9 cellular contexts compared by ENCODE assay signal in the genomic region with DNA sequence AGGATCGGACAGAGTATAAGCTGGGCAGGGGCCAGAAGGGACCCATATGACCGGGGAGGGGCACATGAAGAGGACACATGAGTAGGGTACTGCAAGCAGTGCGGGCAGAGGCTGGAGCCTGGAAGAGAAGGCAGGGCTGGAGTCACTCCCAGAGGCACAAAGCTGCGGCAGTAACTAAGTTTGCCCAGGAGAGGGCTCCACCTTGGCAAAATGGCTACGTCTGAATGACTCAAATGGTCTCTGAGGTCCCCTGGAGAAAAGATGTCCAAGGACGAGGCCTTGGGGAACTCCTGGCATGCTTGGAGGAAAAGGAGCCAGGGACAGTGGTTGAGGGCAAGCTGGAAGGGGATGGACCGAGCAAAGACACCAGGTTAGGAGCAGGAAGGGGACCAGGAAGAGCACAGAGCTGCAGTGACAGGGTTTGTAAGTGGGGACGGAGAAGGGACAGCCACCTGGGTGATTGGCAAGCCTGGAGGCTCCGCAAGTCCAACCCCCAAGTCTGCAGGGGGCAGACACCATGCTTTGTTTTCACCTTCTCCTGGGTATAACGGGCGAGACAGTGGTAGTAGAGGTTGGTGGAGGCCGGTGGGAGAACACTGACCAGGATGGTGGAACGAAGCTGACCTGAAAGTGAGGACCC. TPM values are rescaled to one million over a fixed set of nuclear protein-coding genes. Genes with fewer than 3 reads are reported as not detected.
DNase-seq lines count a peak whose midpoint lies in the region; ATAC-seq, FAIRE-seq and TF ChIP-seq lines count a peak whose summit lies in the region.
"Had no signal": no experiment of that assay in that cellular context is flagged by ENCODE, and none has a peak within 500 bp of the region (broad histone marks: within the 10 kb centered on the region; RNA-seq: fewer than 3 reads in every experiment).

No MANE protein-coding gene starts in this region.

- intact Hi-C loops in A673 (cut with micrococcal nuclease; ENCODE audit: unreplicated experiment) (loop anchor here (1.0 to 2.0 kb wide), 2 partner anchors 170 to 298 kb away; no protein-coding TSS in a partner anchor), HepG2 (cut with micrococcal nuclease; ENCODE audit: unreplicated experiment) (no loop called here)

- no peak overlapping the region for H2AFZ ChIP-seq in HepG2 (ENCODE audit: low read length)

- DNase-seq in A673 (ENCODE audit: low spot score) = peak; percentile 80
- DNase-seq in NCI-H2171 (lab: John Stamatoyannopoulos, UW) = peak; percentile 10
- peak; percentile 38 for DNase-seq in activated CD4-positive, alpha-beta T cell treated with anti-CD3 and anti-CD28 coated beads for 1 hour
- peak; percentile 85 for DNase-seq in cerebellar cortex (ENCODE audit: low spot score)
- peak; percentile 48 for DNase-seq in HepG2 (ENCODE audit: low spot score)
- peak; percentile 31 to 53 (median 44) for DNase-seq in stimulated activated CD4-positive, alpha-beta T cell treated with anti-CD3 and anti-CD28 coated beads, TNF-alpha, amount 100 ng/mL, for 48 hours (ENCODE audit: low read depth in 3 of 3)

- peak; percentile 52 for ATAC-seq in GM18498 (IDR thresholded peaks at IDR 0.05; ENCODE audit: unreplicated experiment)
- ATAC-seq in HepG2 = peak; percentile 95
- no peak for ATAC-seq in HG03139 (IDR thresholded peaks at IDR 0.05; ENCODE audit: unreplicated experiment)

- TF ChIP-seq RAD21 in HepG2 (CRISPR knock-in tag; IDR thresholded peaks at IDR 0.05) = peak; percentile 67

- no peak for TF ChIP-seq POLR2A in HepG2 (IDR thresholded peaks at IDR 0.05; ENCODE audit: insufficient read depth in 1 of 2, low read depth in 2 of 2, low read length in 2 of 2)

- H3K9ac ChIP-seq in HepG2 (ENCODE audit: insufficient read depth, low read depth, low read length) = no peak overlapping the region

- H3K4me3 ChIP-seq in A673 (ENCODE audit: low read depth, low read length, poor library complexity, severe bottlenecking) (no peak overlapping the region), HepG2 (replicated peaks in 1 of 3; ENCODE audit: insufficient read depth in 1 of 3, low read depth in 2 of 3, low read length in 3 of 3) (peak overlapping the region in 1 of 3 experiments; percentile 18; a peak in 1 of 6 replicates)

- TF ChIP-seq CTCF in A673 (conservative IDR thresholded peaks at IDR 0.05; ENCODE audit: low read depth, low read length) (peak; percentile 85), HepG2 (CRISPR knock-in tag; IDR thresholded peaks at IDR 0.05) (peak; percentile 81)

- POLR2A ChIA-PET in A673 (lab: Charles Lee; ENCODE audit: low non-redundant PET) (no interaction called here), HepG2 (lab: Yijun Ruan, JAX) (no interaction called here)

- H3K9me3 ChIP-seq in A673 (ENCODE audit: low read depth, low read length, poor library complexity, severe bottlenecking) = no peaks in the 10 kb centered on the region
- no peaks in the 10 kb centered on the region for H3K9me3 ChIP-seq in HepG2 (ENCODE audit: low read length)

- no peak overlapping the region; the same call in 1 of the 2 replicates for H3K4me2 ChIP-seq in HepG2 (ENCODE audit: low read depth, low read length)

- no peaks in the 10 kb centered on the region for H3K79me2 ChIP-seq in HepG2 (ENCODE audit: insufficient read depth, low read length)

- H3K27ac ChIP-seq in A673 (ENCODE audit: low read depth, low read length, poor library complexity, severe bottlenecking) (no peak overlapping the region), HepG2 (ENCODE audit: extremely low read length, insufficient read depth, low read length) (no peak overlapping the region)

- 24% methylated on average over 13 of the region's 13 CpGs for WGBS in HepG2 (ENCODE audit: low lambda C conversion rate)

- BruUV-seq in A673 (replicated peaks; lab: Mats Ljungman, UMichigan) (no TSS peak), HepG2 (replicated peaks; lab: Mats Ljungman, UMichigan) (no TSS peak)

- in situ Hi-C loops in HepG2 (cut with HindIII; ENCODE audit: extremely low pct_ligation_motif_present, low pct_unique_long_range_greater_than_20kb) = no loop called here

- CTCF ChIA-PET in A673 (lab: Charles Lee) = interaction anchor here (0.5 to 1.5 kb wide), 4 partner anchors 24 to 298 kb away, joined by 3 to 9 read pairs (median 4); no protein-coding TSS in a partner anchor
- CTCF ChIA-PET in HepG2 (lab: Yijun Ruan, JAX; ENCODE audit: low intra/inter-chr PET ratio, low total read pairs) = interaction anchor here (0.9 to 1.4 kb wide), 4 partner anchors 170 to 298 kb away, joined by 3 to 8 read pairs (median 6); no protein-coding TSS in a partner anchor

- peak; percentile 79 for FAIRE-seq in HepG2 (lab: Jason Lieb, UNC)

- H4K20me1 ChIP-seq in HepG2 (ENCODE audit: insufficient read depth, low read length) = no peaks in the 10 kb centered on the region

- TF ChIP-seq EP300 in HepG2 (IDR thresholded peaks at IDR 0.05; ENCODE audit: low read depth in 2 of 2, low read length in 2 of 2) (no peak), HepG2 (CRISPR knock-in tag; IDR thresholded peaks at IDR 0.05; ENCODE audit: borderline replicate concordance) (no peak)

- peaks cover 6% of the 10 kb centered on the region for H3K4me1 ChIP-seq in A673 (ENCODE audit: insufficient read depth, low read length, poor library complexity, severe bottlenecking)
- H3K4me1 ChIP-seq in HepG2 (ENCODE audit: insufficient read depth, low read length) = no peaks in the 10 kb centered on the region

- H3K36me3 ChIP-seq in A673 (ENCODE audit: insufficient read depth, low read length, poor library complexity, severe bottlenecking) = no peaks in the 10 kb centered on the region
- H3K36me3 ChIP-seq in HepG2 (replicated peaks in 1 of 2; ENCODE audit: control insufficient read depth in 1 of 2, insufficient read depth in 2 of 2, low read length in 2 of 2) = no peaks in the 10 kb centered on the region

- H3K27me3 ChIP-seq in A673 (replicated peaks; ENCODE audit: insufficient read depth, low read depth, low read length, poor library complexity) (peaks cover 3% of the 10 kb centered on the region), HepG2 (ENCODE audit: control insufficient read depth in 1 of 2, insufficient read depth in 2 of 2, low read length in 2 of 2) (peaks cover 4 to 15% of the 10 kb centered on the region in 2 experiments; a peak in 3 of 5 replicates)

TF ChIP-seq in HepG2, 621 proteins besides CTCF, POLR2A, EP300 and RAD21 (continues in another document):
- TF ChIP-seq RBAK (CRISPR knock-in tag; IDR thresholded peaks at IDR 0.05) = no peak
- peak; percentile 77 for TF ChIP-seq SMC3 (IDR thresholded peaks at IDR 0.05; ENCODE audit: low read length)
- no peak for TF ChIP-seq ZSCAN21 (CRISPR knock-in tag; IDR thresholded peaks at IDR 0.05; ENCODE audit: borderline replicate concordance)
- TF ChIP-seq ZNF547 (CRISPR knock-in tag; IDR thresholded peaks at IDR 0.05) = no peak
- TF ChIP-seq PRMT3 (CRISPR knock-in tag; IDR thresholded peaks at IDR 0.05; ENCODE audit: borderline replicate concordance, low read depth) = no peak
- TF ChIP-seq, protein P1, sequence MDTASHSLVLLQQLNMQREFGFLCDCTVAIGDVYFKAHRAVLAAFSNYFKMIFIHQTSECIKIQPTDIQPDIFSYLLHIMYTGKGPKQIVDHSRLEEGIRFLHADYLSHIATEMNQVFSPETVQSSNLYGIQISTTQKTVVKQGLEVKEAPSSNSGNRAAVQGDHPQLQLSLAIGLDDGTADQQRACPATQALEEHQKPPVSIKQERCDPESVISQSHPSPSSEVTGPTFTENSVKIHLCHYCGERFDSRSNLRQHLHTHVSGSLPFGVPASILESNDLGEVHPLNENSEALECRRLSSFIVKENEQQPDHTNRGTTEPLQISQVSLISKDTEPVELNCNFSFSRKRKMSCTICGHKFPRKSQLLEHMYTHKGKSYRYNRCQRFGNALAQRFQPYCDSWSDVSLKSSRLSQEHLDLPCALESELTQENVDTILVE (CRISPR knock-in tag; IDR thresholded peaks at IDR 0.05) = 0 out of 2 replicates have a peak, but pooled peaks have one; percentile 34
- no peak for TF ChIP-seq CENPT (CRISPR knock-in tag; IDR thresholded peaks at IDR 0.05; ENCODE audit: low read depth)

RNA-seq across cellular contexts. Expression of a gene that starts 43.1 kb away (rescaled TPM):
- total RNA-seq in A673 (2021) (not detected in 2 replicates), HepG2 (2016; rRNA removed; fragmentation: Illumina TruSeq; extraction: Trizol) (not detected in 2 replicates)
- not detected in 2 replicates for total RNA-seq in HepG2 (2016; cell fraction: cytosol; rRNA removed; fragmentation: Illumina TruSeq; extraction: Trizol; ENCODE audit: low read depth)
- not detected in 2 replicates for total RNA-seq in HepG2 (2016; cell fraction: insoluble cytoplasmic fraction; rRNA removed; fragmentation: Illumina TruSeq; extraction: Trizol)
- not detected in 2 replicates for total RNA-seq in HepG2 (2016; cell fraction: membrane; rRNA removed; fragmentation: Illumina TruSeq; extraction: Trizol)
- not detected in 2 replicates for total RNA-seq in HepG2 (2016; cell fraction: nucleus; rRNA removed; fragmentation: Illumina TruSeq; extraction: Trizol)
- not detected in 2 replicates for polyA plus RNA-seq in HepG2 (2011; rRNA removed)
- not detected in 2 replicates for polyA plus RNA-seq in HepG2 (2011; cell fraction: cytosol; rRNA removed)
- polyA plus RNA-seq in HepG2 (2011; cell fraction: nucleus; rRNA removed) = not detected in 2 replicates
- polyA plus RNA-seq in HepG2 (2012) = not detected in 2 replicates
- not detected in 2 replicates for polyA plus RNA-seq in HepG2 (2016; cell fraction: cytosol; fragmentation: Illumina TruSeq; extraction: Trizol; ENCODE audit: low read depth)
- polyA plus RNA-seq in HepG2 (2016; cell fraction: insoluble cytoplasmic fraction; fragmentation: Illumina TruSeq; extraction: Trizol; ENCODE audit: low read depth) = not detected in 2 replicates
- not detected in 2 replicates for polyA plus RNA-seq in HepG2 (2016; cell fraction: membrane; fragmentation: Illumina TruSeq; extraction: Trizol; ENCODE audit: low read depth)
- polyA plus RNA-seq in HepG2 (2016; cell fraction: nucleus; fragmentation: Illumina TruSeq; extraction: Trizol; ENCODE audit: insufficient read depth, low read depth) = not detected in 2 replicates
- polyA minus RNA-seq in HepG2 (2011; rRNA and poly(A)+ RNA removed; ENCODE audit: low replicate concordance) = not detected in 2 replicates
- polyA minus RNA-seq in HepG2 (2011; cell fraction: cytosol; rRNA and poly(A)+ RNA removed) = not detected in 2 replicates
- polyA minus RNA-seq in HepG2 (2011; cell fraction: nucleus; rRNA and poly(A)+ RNA removed) = not detected in 2 replicates
- total RNA-seq: subcutaneous adipose tissue had no signal

Comparison
In these comparisons a context has a peak if more than half of its experiments do, and no peak if none do; other contexts are left out.
1. DNase-seq: peak in every context shown above with its lines; median percentile 85 in cerebellar cortex; 80 in A673; 48 in HepG2; 44 in stimulated activated CD4-positive, alpha-beta T cell treated with anti-CD3 and anti-CD28 coated beads, TNF-alpha, amount 100 ng/mL, for 48 hours; 38 in activated CD4-positive, alpha-beta T cell treated with anti-CD3 and anti-CD28 coated beads for 1 hour; 10 in NCI-H2171.